ENCODE assay signal across 8 cellular contexts in genomic region chr15:74614744-74615312, GRCh38. TPM values are rescaled to one million over a fixed set of nuclear protein-coding genes. Genes with fewer than 3 reads are reported as not detected.
A peak's percentile ranks its signal among the peaks of the same experiment; 100 is the strongest.
DNase-seq lines count a peak whose midpoint lies in the region; ATAC-seq, FAIRE-seq and TF ChIP-seq lines count a peak whose summit lies in the region.

No MANE protein-coding gene starts in this region.

- H3K36me3 ChIP-seq in HUES6 (ENCODE audit: control insufficient read depth, insufficient read depth, low read length) (peaks cover 9% of the 10 kb centered on the region), heart left ventricle (peaks cover 0 to 26% (median 9%) of the 10 kb centered on the region in 9 donors), prostate gland (no peaks in the 10 kb centered on the region)

- TF ChIP-seq CTCF in heart left ventricle (IDR thresholded peaks at IDR 0.05): no peak
- no peak for TF ChIP-seq CTCF in prostate gland (IDR thresholded peaks at IDR 0.05)

- H3K4me1 ChIP-seq in HUES6 (ENCODE audit: control insufficient read depth, insufficient read depth, low read length): peaks cover 24% of the 10 kb centered on the region; the same call in 1 of the 2 replicates
- H3K4me1 ChIP-seq in heart left ventricle: peaks cover 3 to 70% (median 44%) of the 10 kb centered on the region in 12 donors
- H3K4me1 ChIP-seq in prostate gland (replicated peaks): peaks cover 15% of the 10 kb centered on the region

- no peaks in the 10 kb centered on the region for H3K9me3 Mint-ChIP-seq in activated naive CD8-positive, alpha-beta T cell treated with anti-CD3 and anti-CD28 coated beads, Interleukin-2, amount 10 ng/mL, durations not matched to agents 7 days and 5 days

- intact Hi-C loops in heart left ventricle (cut with DNase I) (loop anchor here (1.0 to 10.0 kb wide), 9 partner anchors 16 to 227 kb away; partner anchors contain the start of genes UBL7 (in 7 of the 10), ARID3B (in 6 of the 10) and ULK3 (in 1 of the 10)), prostate gland (cut with DNase I) (loop anchor here (1.0 to 10.0 kb wide), 5 partner anchors 16 to 620 kb away; partner anchors contain the start of genes ARID3B, PML, STOML1 and UBL7)

- WGBS in heart left ventricle, 4 donors: 0 to 1% (median 1%) methylated on average over 11 to 50 of the region's 50 CpGs
- under 1% methylated on average over 48 of the region's 50 CpGs for WGBS in prostate gland

- POLR2A ChIA-PET in activated naive CD8-positive, alpha-beta T cell treated with anti-CD3 and anti-CD28 coated beads, Interleukin-2, amount 10 ng/mL, durations not matched to agents 7 days and 5 days (lab: Charles Lee): interaction anchor here (0.7 to 9.2 kb wide), 17 partner anchors 10 to 240 kb away, joined by 3 to 49 read pairs (median 4); partner anchors contain the start of genes ARID3B, CSK, CYP1A1 and UBL7

- H3K9ac ChIP-seq in HUES6 (ENCODE audit: low read length): peak overlapping the region; percentile 94

- H3K4me3 Mint-ChIP-seq in activated naive CD8-positive, alpha-beta T cell treated with anti-CD3 and anti-CD28 coated beads, Interleukin-2, amount 10 ng/mL, durations not matched to agents 7 days and 5 days: peak overlapping the region; percentile 96

- peak; percentile 38 for DNase-seq in COLO829 (ENCODE audit: low spot score)
- DNase-seq in SKM-1 (lab: John Stamatoyannopoulos, UW; ENCODE audit: unreplicated experiment): peak; percentile 22
- DNase-seq in activated naive CD8-positive, alpha-beta T cell treated with anti-CD3 and anti-CD28 coated beads, Interleukin-2, amount 10 ng/mL, durations not matched to agents 7 days and 5 days: peak; percentile 97
- peak; percentile 88 to 93 (median 90) for DNase-seq in heart left ventricle
- peak; percentile 71 for DNase-seq in prostate gland (ENCODE audit: low spot score)
- DNase-seq in urothelium cell line (ENCODE audit: low spot score): peak; percentile 15

- H3K4me3 ChIP-seq in HUES6 (ENCODE audit: low read depth, low read length): peak overlapping the region; percentile 96
- peak overlapping the region; percentile 68 to 100 (median 92) for H3K4me3 ChIP-seq in heart left ventricle
- peak overlapping the region; percentile 98 to 100 for H3K4me3 ChIP-seq in prostate gland

- H3K9me3 ChIP-seq in HUES6 (ENCODE audit: control insufficient read depth, insufficient read depth, low read depth, low read length): no peaks in the 10 kb centered on the region
- no peaks in the 10 kb centered on the region for H3K9me3 ChIP-seq in heart left ventricle
- no peaks in the 10 kb centered on the region for H3K9me3 ChIP-seq in prostate gland

- no peaks in the 10 kb centered on the region for H3K27me3 Mint-ChIP-seq in activated naive CD8-positive, alpha-beta T cell treated with anti-CD3 and anti-CD28 coated beads, Interleukin-2, amount 10 ng/mL, durations not matched to agents 7 days and 5 days

- peaks cover 23% of the 10 kb centered on the region for H3K4me1 Mint-ChIP-seq in activated naive CD8-positive, alpha-beta T cell treated with anti-CD3 and anti-CD28 coated beads, Interleukin-2, amount 10 ng/mL, durations not matched to agents 7 days and 5 days

- ATAC-seq in GM21381 (IDR thresholded peaks at IDR 0.05; ENCODE audit: unreplicated experiment) (peak; percentile 43), heart left ventricle (peak; percentile 47 to 77 (median 66))
- ATAC-seq in activated naive CD8-positive, alpha-beta T cell treated with anti-CD3 and anti-CD28 coated beads, Interleukin-2, amount 10 ng/mL, durations not matched to agents 7 days and 5 days (ENCODE audit: low read depth): peak; percentile 43

- H3K27me3 ChIP-seq in HUES6 (ENCODE audit: control insufficient read depth, insufficient read depth, low read length): peaks cover 7% of the 10 kb centered on the region; the same call in 1 of the 2 replicates
- H3K27me3 ChIP-seq in heart left ventricle: no peaks in the 10 kb centered on the region
- no peaks in the 10 kb centered on the region for H3K27me3 ChIP-seq in prostate gland (replicated peaks; ENCODE audit: insufficient read depth)

- H3K36me3 Mint-ChIP-seq in activated naive CD8-positive, alpha-beta T cell treated with anti-CD3 and anti-CD28 coated beads, Interleukin-2, amount 10 ng/mL, durations not matched to agents 7 days and 5 days: peaks cover 6% of the 10 kb centered on the region

- peak overlapping the region; percentile 95 for H3K27ac Mint-ChIP-seq in activated naive CD8-positive, alpha-beta T cell treated with anti-CD3 and anti-CD28 coated beads, Interleukin-2, amount 10 ng/mL, durations not matched to agents 7 days and 5 days

- TF ChIP-seq POLR2A in heart left ventricle (IDR thresholded peaks at IDR 0.05) (peak in 1 of 2 donors; percentile 15), prostate gland (IDR thresholded peaks at IDR 0.05) (peak; percentile 51)

- H3K27ac ChIP-seq in HUES6 (ENCODE audit: low read depth, low read length) (peak overlapping the region; percentile 70; the same call in 1 of the 2 replicates), heart left ventricle (peak overlapping the region; percentile 92 to 100 (median 97)), prostate gland (peak overlapping the region; percentile 95 to 96)

- no peak for FAIRE-seq in urothelium cell line (lab: Jason Lieb, UNC)

RNA-seq across cellular contexts. Expression of gene CLK3, which starts 0.8 kb away (rescaled TPM):
- total RNA-seq in activated naive CD8-positive, alpha-beta T cell treated with anti-CD3 and anti-CD28 coated beads, Interleukin-2, amount 10 ng/mL, durations not matched to agents 7 days and 5 days: 100 to 1,000 TPM; 134 to 148 TPM
- total RNA-seq in heart left ventricle (10 to 100 TPM; 32.8 to 75.9 (median 49.9) TPM), prostate gland (100 to 1,000 TPM; 140 to 180 TPM)
- polyA plus RNA-seq in heart left ventricle: 10 to 100 TPM; 31.0 to 43.5 TPM

Comparison
In these comparisons a context has a peak if more than half of its experiments do, and no peak if none do; other contexts are left out.
1. Peak in every context shown above with its lines: DNase-seq, ATAC-seq, H3K4me3 ChIP-seq and H3K27ac ChIP-seq.
2. DNase-seq: peak in every context shown above with its lines; median percentile 97 in activated naive CD8-positive, alpha-beta T cell treated with anti-CD3 and anti-CD28 coated beads, Interleukin-2, amount 10 ng/mL, durations not matched to agents 7 days and 5 days; 90 in heart left ventricle; 71 in prostate gland; 38 in COLO829; 22 in SKM-1; 15 in urothelium cell line.